8 cellular contexts compared by ENCODE assay signal in the genomic region with DNA sequence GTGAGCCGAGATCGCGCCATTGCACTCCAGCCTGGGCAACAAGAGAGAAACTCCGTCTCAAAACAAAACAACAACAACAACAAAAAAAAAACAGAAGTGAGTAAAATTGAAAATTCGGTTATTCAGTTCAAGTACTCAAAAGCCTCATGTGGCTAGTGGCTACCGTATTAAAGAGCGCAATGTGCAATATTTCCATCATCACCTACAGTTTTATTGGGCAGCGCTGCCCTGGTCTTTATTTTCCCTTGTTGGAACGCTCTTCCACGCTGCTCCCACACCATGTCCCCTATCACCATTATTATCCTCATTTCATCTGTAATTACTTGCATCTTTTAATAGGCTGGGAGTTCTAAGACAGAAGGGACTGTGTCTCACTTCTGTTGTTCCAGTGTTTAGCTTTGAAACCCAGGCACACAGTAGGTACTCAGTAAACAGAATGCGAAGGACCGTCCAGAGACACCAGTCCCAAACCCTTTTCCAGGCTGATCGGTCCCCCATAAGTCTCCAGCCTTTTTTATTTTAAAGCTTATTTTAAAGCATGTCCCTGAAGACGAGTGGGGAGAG. TPM values are rescaled to one million over a fixed set of nuclear protein-coding genes. Genes with fewer than 3 reads are reported as not detected.
DNase-seq lines count a peak whose midpoint lies in the region; ATAC-seq and TF ChIP-seq lines count a peak whose summit lies in the region.

No MANE protein-coding gene starts in this region.

- WGBS in liver: 62% methylated on average over 14 of the region's 14 CpGs

- H3K9ac ChIP-seq in adipocyte (ENCODE audit: low read length) (peak overlapping the region; percentile 90), liver (ENCODE audit: low read depth in 1 of 2, low read length in 2 of 2) (peak overlapping the region; percentile 36 to 93)

- H3K9me3 Mint-ChIP-seq in activated T-cell treated with anti-CD3 and anti-CD28 coated beads, Interleukin-2, amount 50 U/mL, for 4 hours: no peaks in the 10 kb centered on the region

- DNase-seq in activated T-cell treated with anti-CD3 and anti-CD28 coated beads, Interleukin-2, amount 50 U/mL, for 4 hours: no peak
- DNase-seq in activated T-cell treated with anti-CD3 and anti-CD28 coated beads for 4 hours: no peak
- DNase-seq in adipocyte (ENCODE audit: low read depth): no peak
- DNase-seq in upper lobe of right lung: no peak
- DNase-seq in omental fat pad (ENCODE audit: low spot score): no peak
- DNase-seq in SIG-M5 (lab: John Stamatoyannopoulos, UW): no peak

- H3K9me3 ChIP-seq in adipocyte (ENCODE audit: control insufficient read depth, low read length) (no peaks in the 10 kb centered on the region), liver (ENCODE audit: control insufficient read depth in 4 of 4, low read length in 3 of 4) (no peaks in the 10 kb centered on the region), upper lobe of right lung (no peaks in the 10 kb centered on the region)

- H3K27me3 Mint-ChIP-seq in activated T-cell treated with anti-CD3 and anti-CD28 coated beads, Interleukin-2, amount 50 U/mL, for 4 hours (ENCODE audit: low read depth): no peaks in the 10 kb centered on the region

- TF ChIP-seq CTCF in liver (IDR thresholded peaks at IDR 0.05; ENCODE audit: low read depth, low read length, missing input control) (no peak), upper lobe of right lung (IDR thresholded peaks at IDR 0.05) (no peak), omental fat pad (IDR thresholded peaks at IDR 0.05) (no peak)

- TF ChIP-seq RAD21 in liver (IDR thresholded peaks at IDR 0.05): no peak

- H3K4me1 ChIP-seq in adipocyte (ENCODE audit: control insufficient read depth, insufficient read depth, low read length) (peaks cover 15% of the 10 kb centered on the region), liver (ENCODE audit: control insufficient read depth in 4 of 4, insufficient read depth in 4 of 4, low read length in 3 of 4) (peaks cover 9 to 29% (median 13%) of the 10 kb centered on the region in 4 donors), upper lobe of right lung (peaks cover 17% of the 10 kb centered on the region)

- H3K4me3 ChIP-seq in adipocyte (ENCODE audit: low read length): peak overlapping the region; percentile 93
- peak overlapping the region; percentile 33 to 97 (median 79) for H3K4me3 ChIP-seq in liver (ENCODE audit: low read depth in 1 of 3, low read length in 3 of 3)
- peak overlapping the region; percentile 94 for H3K4me3 ChIP-seq in upper lobe of right lung

- H3K36me3 ChIP-seq in adipocyte (ENCODE audit: control insufficient read depth, insufficient read depth, low read length, severe bottlenecking) (no peaks in the 10 kb centered on the region), liver (ENCODE audit: control insufficient read depth in 4 of 4, insufficient read depth in 3 of 4, low read depth in 1 of 4, low read length in 3 of 4) (no peaks in the 10 kb centered on the region), upper lobe of right lung (no peaks in the 10 kb centered on the region)

- H3K36me3 Mint-ChIP-seq in activated T-cell treated with anti-CD3 and anti-CD28 coated beads, Interleukin-2, amount 50 U/mL, for 4 hours (ENCODE audit: insufficient read depth): peaks cover 3% of the 10 kb centered on the region

- peak overlapping the region; percentile 81 to 89 for H3K27ac ChIP-seq in liver (ENCODE audit: low read depth in 1 of 2, low read length in 2 of 2)
- H3K27ac ChIP-seq in upper lobe of right lung: peak overlapping the region; percentile 81

- intact Hi-C loops in upper lobe of right lung (cut with DNase I): no loop called here

- H3K4me1 Mint-ChIP-seq in activated T-cell treated with anti-CD3 and anti-CD28 coated beads, Interleukin-2, amount 50 U/mL, for 4 hours (ENCODE audit: low read depth): peaks cover 31% of the 10 kb centered on the region

- no peak for ATAC-seq in activated T-cell treated with anti-CD3 and anti-CD28 coated beads, Interleukin-2, amount 50 U/mL, for 4 hours
- no peak for ATAC-seq in upper lobe of right lung
- no peak for ATAC-seq in omental fat pad (ENCODE audit: low FRiP score)
- no peak for ATAC-seq in GM21717 (IDR thresholded peaks at IDR 0.05; ENCODE audit: unreplicated experiment)

- peak overlapping the region; percentile 76 for H3K4me3 Mint-ChIP-seq in activated T-cell treated with anti-CD3 and anti-CD28 coated beads, Interleukin-2, amount 50 U/mL, for 4 hours

- H3K27me3 ChIP-seq in adipocyte (replicated peaks; ENCODE audit: control insufficient read depth, insufficient read depth, low read length) (no peaks in the 10 kb centered on the region), liver (ENCODE audit: control insufficient read depth in 4 of 4, insufficient read depth in 4 of 4, low read length in 3 of 4) (no peaks in the 10 kb centered on the region), upper lobe of right lung (no peaks in the 10 kb centered on the region)

TF ChIP-seq in liver, 16 proteins besides CTCF, POLR2A, EP300 and RAD21:
- TF ChIP-seq RXRA (IDR thresholded peaks at IDR 0.05): no peak
- TF ChIP-seq, protein P1, sequence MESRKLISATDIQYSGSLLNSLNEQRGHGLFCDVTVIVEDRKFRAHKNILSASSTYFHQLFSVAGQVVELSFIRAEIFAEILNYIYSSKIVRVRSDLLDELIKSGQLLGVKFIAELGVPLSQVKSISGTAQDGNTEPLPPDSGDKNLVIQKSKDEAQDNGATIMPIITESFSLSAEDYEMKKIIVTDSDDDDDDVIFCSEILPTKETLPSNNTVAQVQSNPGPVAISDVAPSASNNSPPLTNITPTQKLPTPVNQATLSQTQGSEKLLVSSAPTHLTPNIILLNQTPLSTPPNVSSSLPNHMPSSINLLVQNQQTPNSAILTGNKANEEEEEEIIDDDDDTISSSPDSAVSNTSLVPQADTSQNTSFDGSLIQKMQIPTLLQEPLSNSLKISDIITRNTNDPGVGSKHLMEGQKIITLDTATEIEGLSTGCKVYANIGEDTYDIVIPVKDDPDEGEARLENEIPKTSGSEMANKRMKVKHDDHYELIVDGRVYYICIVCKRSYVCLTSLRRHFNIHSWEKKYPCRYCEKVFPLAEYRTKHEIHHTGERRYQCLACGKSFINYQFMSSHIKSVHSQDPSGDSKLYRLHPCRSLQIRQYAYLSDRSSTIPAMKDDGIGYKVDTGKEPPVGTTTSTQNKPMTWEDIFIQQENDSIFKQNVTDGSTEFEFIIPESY (IDR thresholded peaks at IDR 0.05): no peak
- TF ChIP-seq REST (IDR thresholded peaks at IDR 0.05): no peak
- no peak for TF ChIP-seq SP1 (IDR thresholded peaks at IDR 0.05)
- no peak for TF ChIP-seq JUND (IDR thresholded peaks at IDR 0.05)
- TF ChIP-seq TAF1 (conservative IDR thresholded peaks at IDR 0.05): no peak
- no peak for TF ChIP-seq FOXA2 (IDR thresholded peaks at IDR 0.05)
- no peak for TF ChIP-seq FOXA1 (IDR thresholded peaks at IDR 0.05)
- TF ChIP-seq HNF4G (IDR thresholded peaks at IDR 0.05): no peak
- TF ChIP-seq HNF4A (conservative IDR thresholded peaks at IDR 0.05): no peak
- no peak for TF ChIP-seq GABPA (IDR thresholded peaks at IDR 0.05 in 1 of 2, conservative IDR thresholded peaks at IDR 0.05 in 1 of 2)
- no peak for TF ChIP-seq EGR1 (IDR thresholded peaks at IDR 0.05; ENCODE audit: low read depth in 2 of 2)
- TF ChIP-seq YY1 (IDR thresholded peaks at IDR 0.05): no peak
- TF ChIP-seq, protein P2, sequence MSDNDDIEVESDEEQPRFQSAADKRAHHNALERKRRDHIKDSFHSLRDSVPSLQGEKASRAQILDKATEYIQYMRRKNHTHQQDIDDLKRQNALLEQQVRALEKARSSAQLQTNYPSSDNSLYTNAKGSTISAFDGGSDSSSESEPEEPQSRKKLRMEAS (IDR thresholded peaks at IDR 0.05): no peak
- TF ChIP-seq ATF3 (IDR thresholded peaks at IDR 0.05): no peak
- no peak for TF ChIP-seq NR2F2 (IDR thresholded peaks at IDR 0.05)

RNA-seq across cellular contexts. Expression of gene HACD3, which starts 0.4 kb away (rescaled TPM):
- total RNA-seq in activated T-cell treated with anti-CD3 and anti-CD28 coated beads, Interleukin-2, amount 50 U/mL, for 4 hours: 10 to 100 TPM; 44.0 to 53.9 (median 45.9) TPM
- total RNA-seq in liver (10 to 100 TPM; 56.4 to 73.6 TPM), upper lobe of right lung (56.8 TPM), omental fat pad (10 to 100 TPM; 31.3 to 50.9 (median 36.9) TPM)
- polyA plus RNA-seq in liver: 10 to 100 TPM; 49.6 to 89.1 TPM

RNA-seq across cellular contexts. Expression of gene DPP8, which starts 12.3 kb away (rescaled TPM):
- total RNA-seq in activated T-cell treated with anti-CD3 and anti-CD28 coated beads, Interleukin-2, amount 50 U/mL, for 4 hours: 10 to 100 TPM; 27.4 to 30.3 (median 29.0) TPM
- total RNA-seq in liver (10 to 100 TPM; 21.1 to 22.7 TPM), upper lobe of right lung (28.2 TPM), omental fat pad (10 to 100 TPM; 25.1 to 53.3 (median 29.6) TPM)
- 10 to 100 TPM in 1 of 2 donors, 1 to 10 TPM in 1; 5.5 to 14.0 TPM for polyA plus RNA-seq in liver
